In the genomic region with DNA sequence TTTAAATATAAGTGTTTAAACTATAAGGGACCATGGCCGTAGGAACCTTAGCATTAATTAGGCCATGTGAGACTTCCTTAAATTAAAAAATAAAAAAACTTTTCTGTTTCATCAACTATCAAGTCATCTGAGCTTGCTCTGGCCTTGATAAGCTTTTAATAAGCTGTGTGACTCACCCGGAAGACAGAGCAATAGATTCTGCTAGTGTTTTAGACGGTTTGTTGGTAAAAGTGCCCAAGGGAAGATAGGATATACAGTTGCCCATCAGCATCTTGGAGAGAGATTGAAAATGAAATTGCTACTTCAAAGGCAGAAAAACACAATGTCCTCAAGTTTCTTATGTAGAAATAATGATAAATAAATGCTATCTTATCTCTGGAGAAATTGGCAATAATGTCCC, we compare ENCODE assay signal across 2 cellular contexts.
TF ChIP-seq lines count a peak whose summit lies in the region.

No MANE protein-coding gene starts in this region.

TF ChIP-seq in K562, 482 proteins besides CTCF, POLR2A, EP300 and RAD21:
- no peak for TF ChIP-seq GTF2E2 (tag; IDR thresholded peaks at IDR 0.05)
- TF ChIP-seq WHSC1 (IDR thresholded peaks at IDR 0.05; ENCODE audit: low read length), result no peak
- no peak for TF ChIP-seq ZNF197 (CRISPR knock-in tag; IDR thresholded peaks at IDR 0.05; ENCODE audit: low read depth)
- no peak for TF ChIP-seq LARP7 (IDR thresholded peaks at IDR 0.05)
- peak; percentile 57 for TF ChIP-seq JUND (IDR thresholded peaks at IDR 0.05; ENCODE audit: borderline replicate concordance, low read depth, low read length)
- peak; percentile 49; the same call in 1 of the 3 replicates for TF ChIP-seq JUND (tag; IDR thresholded peaks at IDR 0.05; ENCODE audit: borderline replicate concordance, low read depth, low read length)
- TF ChIP-seq, protein P1, sequence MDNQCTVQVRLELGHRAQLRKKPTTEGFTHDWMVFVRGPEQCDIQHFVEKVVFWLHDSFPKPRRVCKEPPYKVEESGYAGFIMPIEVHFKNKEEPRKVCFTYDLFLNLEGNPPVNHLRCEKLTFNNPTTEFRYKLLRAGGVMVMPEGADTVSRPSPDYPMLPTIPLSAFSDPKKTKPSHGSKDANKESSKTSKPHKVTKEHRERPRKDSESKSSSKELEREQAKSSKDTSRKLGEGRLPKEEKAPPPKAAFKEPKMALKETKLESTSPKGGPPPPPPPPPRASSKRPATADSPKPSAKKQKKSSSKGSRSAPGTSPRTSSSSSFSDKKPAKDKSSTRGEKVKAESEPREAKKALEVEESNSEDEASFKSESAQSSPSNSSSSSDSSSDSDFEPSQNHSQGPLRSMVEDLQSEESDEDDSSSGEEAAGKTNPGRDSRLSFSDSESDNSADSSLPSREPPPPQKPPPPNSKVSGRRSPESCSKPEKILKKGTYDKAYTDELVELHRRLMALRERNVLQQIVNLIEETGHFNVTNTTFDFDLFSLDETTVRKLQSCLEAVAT (IDR thresholded peaks at IDR 0.05), result peak in 1 of 2 experiments; percentile 47; a peak in 1 of 4 replicates
- TF ChIP-seq FOSL1 (tag; conservative IDR thresholded peaks at IDR 0.05), result peak; percentile 67
- TF ChIP-seq GABPB2 (CRISPR knock-in tag; conservative IDR thresholded peaks at IDR 0.05), result no peak
- no peak for TF ChIP-seq TEAD1 (CRISPR knock-in tag; IDR thresholded peaks at IDR 0.05)
- TF ChIP-seq ZNF133 (CRISPR knock-in tag; IDR thresholded peaks at IDR 0.05), result no peak
- no peak for TF ChIP-seq MTF1 (CRISPR knock-in tag; IDR thresholded peaks at IDR 0.05; ENCODE audit: borderline replicate concordance)
- TF ChIP-seq ZNF239 (CRISPR knock-in tag; IDR thresholded peaks at IDR 0.05), result no peak
- peak; percentile 94 for TF ChIP-seq ZBTB17 (CRISPR knock-in tag; IDR thresholded peaks at IDR 0.05)
- TF ChIP-seq ATF3 (IDR thresholded peaks at IDR 0.05), result 0 out of 2 replicates have a peak, but pooled peaks have one; percentile 34
- TF ChIP-seq ATF3 (CRISPR knock-in tag; conservative IDR thresholded peaks at IDR 0.05), result no peak
- no peak for TF ChIP-seq CHCHD3 (CRISPR knock-in tag; IDR thresholded peaks at IDR 0.05)
- TF ChIP-seq ZNF395 (CRISPR knock-in tag; IDR thresholded peaks at IDR 0.05), result no peak
- no peak for TF ChIP-seq ZNF354B (CRISPR knock-in tag; IDR thresholded peaks at IDR 0.05)

TF ChIP-seq in WTC11, 78 proteins besides CTCF, POLR2A, EP300 and RAD21:
- TF ChIP-seq FOXJ3 (CRISPR knock-in tag; IDR thresholded peaks at IDR 0.05; ENCODE audit: borderline replicate concordance), result no peak
- TF ChIP-seq, protein P2, sequence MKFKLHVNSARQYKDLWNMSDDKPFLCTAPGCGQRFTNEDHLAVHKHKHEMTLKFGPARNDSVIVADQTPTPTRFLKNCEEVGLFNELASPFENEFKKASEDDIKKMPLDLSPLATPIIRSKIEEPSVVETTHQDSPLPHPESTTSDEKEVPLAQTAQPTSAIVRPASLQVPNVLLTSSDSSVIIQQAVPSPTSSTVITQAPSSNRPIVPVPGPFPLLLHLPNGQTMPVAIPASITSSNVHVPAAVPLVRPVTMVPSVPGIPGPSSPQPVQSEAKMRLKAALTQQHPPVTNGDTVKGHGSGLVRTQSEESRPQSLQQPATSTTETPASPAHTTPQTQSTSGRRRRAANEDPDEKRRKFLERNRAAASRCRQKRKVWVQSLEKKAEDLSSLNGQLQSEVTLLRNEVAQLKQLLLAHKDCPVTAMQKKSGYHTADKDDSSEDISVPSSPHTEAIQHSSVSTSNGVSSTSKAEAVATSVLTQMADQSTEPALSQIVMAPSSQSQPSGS (CRISPR knock-in tag; IDR thresholded peaks at IDR 0.05; ENCODE audit: borderline replicate concordance, low read depth), result no peak
- no peak for TF ChIP-seq TEAD1 (CRISPR knock-in tag; IDR thresholded peaks at IDR 0.05)
- TF ChIP-seq, protein P3, sequence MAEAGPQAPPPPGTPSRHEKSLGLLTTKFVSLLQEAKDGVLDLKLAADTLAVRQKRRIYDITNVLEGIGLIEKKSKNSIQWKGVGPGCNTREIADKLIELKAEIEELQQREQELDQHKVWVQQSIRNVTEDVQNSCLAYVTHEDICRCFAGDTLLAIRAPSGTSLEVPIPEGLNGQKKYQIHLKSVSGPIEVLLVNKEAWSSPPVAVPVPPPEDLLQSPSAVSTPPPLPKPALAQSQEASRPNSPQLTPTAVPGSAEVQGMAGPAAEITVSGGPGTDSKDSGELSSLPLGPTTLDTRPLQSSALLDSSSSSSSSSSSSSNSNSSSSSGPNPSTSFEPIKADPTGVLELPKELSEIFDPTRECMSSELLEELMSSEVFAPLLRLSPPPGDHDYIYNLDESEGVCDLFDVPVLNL (CRISPR knock-in tag; IDR thresholded peaks at IDR 0.05; ENCODE audit: borderline replicate concordance, low read depth), result no peak
- no peak for TF ChIP-seq ZNF416 (CRISPR knock-in tag; IDR thresholded peaks at IDR 0.05)
- no peak for TF ChIP-seq GRHL2 (CRISPR knock-in tag; IDR thresholded peaks at IDR 0.05; ENCODE audit: insufficient replicate concordance, severe bottlenecking)
- no peak for TF ChIP-seq ZBTB21 (CRISPR knock-in tag; IDR thresholded peaks at IDR 0.05; ENCODE audit: borderline replicate concordance)
- TF ChIP-seq CDX4 (CRISPR knock-in tag; IDR thresholded peaks at IDR 0.05; ENCODE audit: borderline replicate concordance), result no peak
- TF ChIP-seq TEAD4 (CRISPR knock-in tag; IDR thresholded peaks at IDR 0.05), result no peak
- TF ChIP-seq SMAD4 (CRISPR knock-in tag; IDR thresholded peaks at IDR 0.05), result no peak
- TF ChIP-seq JAZF1 (CRISPR knock-in tag; IDR thresholded peaks at IDR 0.05), result no peak
- TF ChIP-seq E2F5 (CRISPR knock-in tag; IDR thresholded peaks at IDR 0.05), result no peak
- TF ChIP-seq, protein P4, sequence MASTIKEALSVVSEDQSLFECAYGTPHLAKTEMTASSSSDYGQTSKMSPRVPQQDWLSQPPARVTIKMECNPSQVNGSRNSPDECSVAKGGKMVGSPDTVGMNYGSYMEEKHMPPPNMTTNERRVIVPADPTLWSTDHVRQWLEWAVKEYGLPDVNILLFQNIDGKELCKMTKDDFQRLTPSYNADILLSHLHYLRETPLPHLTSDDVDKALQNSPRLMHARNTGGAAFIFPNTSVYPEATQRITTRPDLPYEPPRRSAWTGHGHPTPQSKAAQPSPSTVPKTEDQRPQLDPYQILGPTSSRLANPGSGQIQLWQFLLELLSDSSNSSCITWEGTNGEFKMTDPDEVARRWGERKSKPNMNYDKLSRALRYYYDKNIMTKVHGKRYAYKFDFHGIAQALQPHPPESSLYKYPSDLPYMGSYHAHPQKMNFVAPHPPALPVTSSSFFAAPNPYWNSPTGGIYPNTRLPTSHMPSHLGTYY (CRISPR knock-in tag; IDR thresholded peaks at IDR 0.05), result no peak
- no peak for TF ChIP-seq CREM (CRISPR knock-in tag; IDR thresholded peaks at IDR 0.05)
- no peak for TF ChIP-seq RELA (CRISPR knock-in tag; IDR thresholded peaks at IDR 0.05; ENCODE audit: borderline replicate concordance)
- TF ChIP-seq ATF3 (CRISPR knock-in tag; conservative IDR thresholded peaks at IDR 0.05), result no peak
- no peak for TF ChIP-seq JUN (CRISPR knock-in tag; IDR thresholded peaks at IDR 0.05)
- TF ChIP-seq, protein P5, sequence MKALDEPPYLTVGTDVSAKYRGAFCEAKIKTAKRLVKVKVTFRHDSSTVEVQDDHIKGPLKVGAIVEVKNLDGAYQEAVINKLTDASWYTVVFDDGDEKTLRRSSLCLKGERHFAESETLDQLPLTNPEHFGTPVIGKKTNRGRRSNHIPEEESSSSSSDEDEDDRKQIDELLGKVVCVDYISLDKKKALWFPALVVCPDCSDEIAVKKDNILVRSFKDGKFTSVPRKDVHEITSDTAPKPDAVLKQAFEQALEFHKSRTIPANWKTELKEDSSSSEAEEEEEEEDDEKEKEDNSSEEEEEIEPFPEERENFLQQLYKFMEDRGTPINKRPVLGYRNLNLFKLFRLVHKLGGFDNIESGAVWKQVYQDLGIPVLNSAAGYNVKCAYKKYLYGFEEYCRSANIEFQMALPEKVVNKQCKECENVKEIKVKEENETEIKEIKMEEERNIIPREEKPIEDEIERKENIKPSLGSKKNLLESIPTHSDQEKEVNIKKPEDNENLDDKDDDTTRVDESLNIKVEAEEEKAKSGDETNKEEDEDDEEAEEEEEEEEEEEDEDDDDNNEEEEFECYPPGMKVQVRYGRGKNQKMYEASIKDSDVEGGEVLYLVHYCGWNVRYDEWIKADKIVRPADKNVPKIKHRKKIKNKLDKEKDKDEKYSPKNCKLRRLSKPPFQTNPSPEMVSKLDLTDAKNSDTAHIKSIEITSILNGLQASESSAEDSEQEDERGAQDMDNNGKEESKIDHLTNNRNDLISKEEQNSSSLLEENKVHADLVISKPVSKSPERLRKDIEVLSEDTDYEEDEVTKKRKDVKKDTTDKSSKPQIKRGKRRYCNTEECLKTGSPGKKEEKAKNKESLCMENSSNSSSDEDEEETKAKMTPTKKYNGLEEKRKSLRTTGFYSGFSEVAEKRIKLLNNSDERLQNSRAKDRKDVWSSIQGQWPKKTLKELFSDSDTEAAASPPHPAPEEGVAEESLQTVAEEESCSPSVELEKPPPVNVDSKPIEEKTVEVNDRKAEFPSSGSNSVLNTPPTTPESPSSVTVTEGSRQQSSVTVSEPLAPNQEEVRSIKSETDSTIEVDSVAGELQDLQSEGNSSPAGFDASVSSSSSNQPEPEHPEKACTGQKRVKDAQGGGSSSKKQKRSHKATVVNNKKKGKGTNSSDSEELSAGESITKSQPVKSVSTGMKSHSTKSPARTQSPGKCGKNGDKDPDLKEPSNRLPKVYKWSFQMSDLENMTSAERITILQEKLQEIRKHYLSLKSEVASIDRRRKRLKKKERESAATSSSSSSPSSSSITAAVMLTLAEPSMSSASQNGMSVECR (CRISPR knock-in tag; IDR thresholded peaks at IDR 0.05; ENCODE audit: borderline replicate concordance), result no peak
